ENCODE assay signal across 2 cellular contexts in the genomic region with DNA sequence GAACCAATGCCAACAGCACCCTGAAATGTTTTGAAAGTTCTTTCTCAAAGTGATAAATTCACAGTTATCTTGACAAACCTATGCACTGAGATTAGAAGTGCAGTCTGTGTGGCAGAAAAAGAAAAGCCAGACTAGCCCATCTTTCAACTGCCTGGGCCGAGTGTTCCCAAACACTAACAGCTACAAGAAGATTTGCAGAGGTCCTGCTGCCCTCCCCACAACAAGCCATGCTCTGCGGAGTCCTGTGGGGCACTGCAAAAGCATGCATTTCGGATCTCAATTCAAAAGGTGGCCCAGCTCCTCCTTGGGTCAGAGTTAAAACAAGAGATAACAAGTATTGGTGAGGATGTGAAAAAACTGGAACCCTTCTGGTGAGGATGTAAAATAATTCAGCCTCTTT.
TF ChIP-seq lines count a peak whose summit lies in the region.

No MANE protein-coding gene starts in this region.

TF ChIP-seq in GM23338, 12 proteins besides CTCF, POLR2A, EP300 and RAD21:
- TF ChIP-seq EZH2phosphoT487 (IDR thresholded peaks at IDR 0.05; ENCODE audit: unreplicated experiment) (no peak), JUNB (IDR thresholded peaks at IDR 0.05; ENCODE audit: unreplicated experiment) (no peak), EZH2 (IDR thresholded peaks at IDR 0.05; ENCODE audit: low read depth, unreplicated experiment) (no peak), ZNF331 (CRISPR knock-in tag; IDR thresholded peaks at IDR 0.05; ENCODE audit: low read depth) (no peak), REST (IDR thresholded peaks at IDR 0.05; ENCODE audit: unreplicated experiment) (no peak), POLR2AphosphoS5 (IDR thresholded peaks at IDR 0.05; ENCODE audit: low read depth) (no peak)
- TF ChIP-seq, protein P1, sequence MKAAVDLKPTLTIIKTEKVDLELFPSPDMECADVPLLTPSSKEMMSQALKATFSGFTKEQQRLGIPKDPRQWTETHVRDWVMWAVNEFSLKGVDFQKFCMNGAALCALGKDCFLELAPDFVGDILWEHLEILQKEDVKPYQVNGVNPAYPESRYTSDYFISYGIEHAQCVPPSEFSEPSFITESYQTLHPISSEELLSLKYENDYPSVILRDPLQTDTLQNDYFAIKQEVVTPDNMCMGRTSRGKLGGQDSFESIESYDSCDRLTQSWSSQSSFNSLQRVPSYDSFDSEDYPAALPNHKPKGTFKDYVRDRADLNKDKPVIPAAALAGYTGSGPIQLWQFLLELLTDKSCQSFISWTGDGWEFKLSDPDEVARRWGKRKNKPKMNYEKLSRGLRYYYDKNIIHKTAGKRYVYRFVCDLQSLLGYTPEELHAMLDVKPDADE (IDR thresholded peaks at IDR 0.05), result no peak

TF ChIP-seq in H1, 55 proteins besides CTCF, POLR2A, EP300 and RAD21:
- no peak for TF ChIP-seq CBX5 (IDR thresholded peaks at IDR 0.05; ENCODE audit: low read depth, low read length)
- TF ChIP-seq POLR2AphosphoS5 (IDR thresholded peaks at IDR 0.05; ENCODE audit: low read depth, low read length), result no peak
- TF ChIP-seq CEBPB (IDR thresholded peaks at IDR 0.05; ENCODE audit: low read depth, low read length), result no peak
- no peak for TF ChIP-seq SAP30 (IDR thresholded peaks at IDR 0.05; ENCODE audit: insufficient read depth, insufficient replicate concordance, low read length)
- no peak for TF ChIP-seq NANOG (IDR thresholded peaks at IDR 0.05; ENCODE audit: insufficient read depth, low read depth, low read length, poor library complexity, severe bottlenecking)
- no peak for TF ChIP-seq RBBP5 (IDR thresholded peaks at IDR 0.05; ENCODE audit: borderline replicate concordance, low read depth, low read length)
- TF ChIP-seq MAX (IDR thresholded peaks at IDR 0.05), result no peak
- no peak for TF ChIP-seq RNF2 (IDR thresholded peaks at IDR 0.05; ENCODE audit: borderline replicate concordance, low read depth, low read length, missing control alignments, poor library complexity, severe bottlenecking)
- no peak for TF ChIP-seq RXRA (IDR thresholded peaks at IDR 0.05; ENCODE audit: insufficient read depth, low read depth, low read length)
- no peak for TF ChIP-seq CREB1 (IDR thresholded peaks at IDR 0.05)
- no peak for TF ChIP-seq KDM4A (IDR thresholded peaks at IDR 0.05; ENCODE audit: low read depth, low read length, severe bottlenecking)
- TF ChIP-seq GABPA (IDR thresholded peaks at IDR 0.05; ENCODE audit: borderline replicate concordance, insufficient read depth, low read length), result no peak
- no peak for TF ChIP-seq FOSL1 (IDR thresholded peaks at IDR 0.05; ENCODE audit: insufficient read depth, low read depth, low read length)
- TF ChIP-seq SP4 (IDR thresholded peaks at IDR 0.05; ENCODE audit: low read length), result no peak
